In genomic region chr5:180975338-180975737, GRCh38 we compare ENCODE assay signal across 13 cellular contexts. TPM values are rescaled to one million over a fixed set of nuclear protein-coding genes. Genes with fewer than 3 reads are reported as not detected.
DNase-seq lines count a peak whose midpoint lies in the region; ATAC-seq and TF ChIP-seq lines count a peak whose summit lies in the region.
"Had no signal": no experiment of that assay in that cellular context is flagged by ENCODE, and none has a peak within 500 bp of the region (broad histone marks: within the 10 kb centered on the region; RNA-seq: fewer than 3 reads in every experiment).

No MANE protein-coding gene starts in this region.

- H3F3A ChIP-seq in OCI-LY1 (ENCODE audit: insufficient read depth, low read length) = no peaks in the 10 kb centered on the region

- TF ChIP-seq CTCF in GM06990 (IDR thresholded peaks at IDR 0.05; ENCODE audit: insufficient read depth, low read length, poor library complexity, severe bottlenecking) = no peak
- no peak for TF ChIP-seq CTCF in OCI-LY1 (IDR thresholded peaks at IDR 0.05; ENCODE audit: low read length)
- TF ChIP-seq CTCF in omental fat pad (IDR thresholded peaks at IDR 0.05) = no peak

- DNase-seq in GM06990 (ENCODE audit: extremely low read depth, insufficient read length) = peak; percentile 62
- DNase-seq in omental fat pad (ENCODE audit: low spot score) = no peak
- DNase-seq in NCI-H446 treated with DMSO at 0.1 percent for 48 hours (lab: John Stamatoyannopoulos, UW) = no peak
- DNase-seq in NCI-H1105 treated with DMSO at 0.1 percent for 48 hours (lab: John Stamatoyannopoulos, UW) = no peak
- DNase-seq in amniotic stem cell (lab: John Stamatoyannopoulos, UW) = no peak
- DNase-seq: foreskin melanocyte, IMR-90, right cardiac atrium had no signal

- H3K9me2 ChIP-seq in OCI-LY1 (ENCODE audit: low read depth, low read length) = no peaks in the 10 kb centered on the region

- no peaks in the 10 kb centered on the region for H3K27me3 ChIP-seq in GM06990 (replicated peaks; ENCODE audit: control insufficient read depth, insufficient read depth, low read length)
- H3K27me3 ChIP-seq in OCI-LY1 (ENCODE audit: insufficient read depth, low read length) = no peaks in the 10 kb centered on the region

- peaks cover 38% of the 10 kb centered on the region for H3K4me1 ChIP-seq in OCI-LY1 (ENCODE audit: insufficient read depth, low read length, severe bottlenecking)

- H2AFZ ChIP-seq in OCI-LY1 (ENCODE audit: low read length) = no peak overlapping the region

- H3K4me3 ChIP-seq in GM06990 (replicated peaks; ENCODE audit: low read depth, low read length) (no peak overlapping the region), OCI-LY1 (ENCODE audit: low read depth, low read length, poor library complexity, severe bottlenecking) (no peak overlapping the region)

- peaks cover 8% of the 10 kb centered on the region; the same call in 1 of the 2 replicates for H3K9me3 ChIP-seq in OCI-LY1 (ENCODE audit: low read length)

- H3K4me2 ChIP-seq in OCI-LY1 (ENCODE audit: low read length) = peak overlapping the region; percentile 12; the same call in 1 of the 2 replicates

- H4K20me1 ChIP-seq in OCI-LY1 (ENCODE audit: insufficient read depth, low read length) = no peaks in the 10 kb centered on the region

- H3K36me3 ChIP-seq in GM06990 (ENCODE audit: control insufficient read depth, insufficient read depth, low read length) = no peaks in the 10 kb centered on the region
- H3K36me3 ChIP-seq in OCI-LY1 (ENCODE audit: insufficient read depth, low read length) = no peaks in the 10 kb centered on the region

- H3K79me2 ChIP-seq in OCI-LY1 (ENCODE audit: insufficient read depth, low read length) = no peaks in the 10 kb centered on the region

- peak overlapping the region; percentile 34; the same call in 1 of the 2 replicates for H3K9ac ChIP-seq in OCI-LY1 (ENCODE audit: low read length)

- peak overlapping the region; percentile 94 for H3K27ac ChIP-seq in OCI-LY1 (ENCODE audit: low read depth, low read length, poor library complexity, severe bottlenecking)

- peak; percentile 76 for ATAC-seq in GM19372 (IDR thresholded peaks at IDR 0.05; ENCODE audit: low read depth, unreplicated experiment)
- ATAC-seq in HG02885 (IDR thresholded peaks at IDR 0.05; ENCODE audit: poor library complexity, unreplicated experiment) = peak; percentile 90
- ATAC-seq in omental fat pad (ENCODE audit: low FRiP score) = no peak
- ATAC-seq: right cardiac atrium had no signal

RNA-seq across cellular contexts. Expression of gene BTNL3, which starts 13.3 kb away (rescaled TPM):
- under 1 TPM in 2 of 4 donors, not detected in 2; 0.24 to 0.50 TPM for total RNA-seq in omental fat pad
- total RNA-seq: IMR-90; NCI-H460; T-helper 1 cell treated with Interleukin-12 subunit alpha and Interleukin-12 subunit beta and Interleukin-4 antibody, amounts not matched to agents 30 ng/mL and 1 ng/mL, for 36 hours had no signal
